Comparison of ENCODE assay signal across 1 cellular context in genomic region chr16:66516808-66517585, GRCh38.
A peak's percentile ranks its signal among the peaks of the same experiment; 100 is the strongest.
TF ChIP-seq lines count a peak whose summit lies in the region.

No MANE protein-coding gene starts in this region.

TF ChIP-seq in K562, 482 proteins besides CTCF, POLR2A, EP300 and RAD21 (continued from another document and continues in another):
- TF ChIP-seq AFF1 (IDR thresholded peaks at IDR 0.05; ENCODE audit: low read depth in 1 of 2, partially characterized antibody in 2 of 2): peak; percentile 34 to 45
- peak in 1 of 2 experiments; percentile 70; a peak in 2 of 4 replicates for TF ChIP-seq RCOR1 (IDR thresholded peaks at IDR 0.05; ENCODE audit: borderline replicate concordance in 1 of 2, low read depth in 2 of 2, low read length in 2 of 2)
- peak; percentile 10; the same call in 1 of the 2 replicates for TF ChIP-seq DMBX1 (CRISPR knock-in tag; IDR thresholded peaks at IDR 0.05; ENCODE audit: borderline replicate concordance)
- peak; percentile 97 for TF ChIP-seq FOSL1 (tag; conservative IDR thresholded peaks at IDR 0.05)
- peak in 1 of 2 experiments; percentile 71; a peak in 1 of 4 replicates for TF ChIP-seq ARNT (IDR thresholded peaks at IDR 0.05)
- 0 out of 2 replicates have a peak, but pooled peaks have one; percentile 50 for TF ChIP-seq ZBTB9 (CRISPR knock-in tag; IDR thresholded peaks at IDR 0.05)
- TF ChIP-seq BHLHE40 (IDR thresholded peaks at IDR 0.05; ENCODE audit: low read length): peak; percentile 18; the same call in 1 of the 2 replicates
- TF ChIP-seq ZNF830 (CRISPR knock-in tag; IDR thresholded peaks at IDR 0.05): no peak
- peak; percentile 77 for TF ChIP-seq SMARCA4 (IDR thresholded peaks at IDR 0.05)
- peak; percentile 70; the same call in 1 of the 2 replicates for TF ChIP-seq ZNF395 (CRISPR knock-in tag; IDR thresholded peaks at IDR 0.05)
- peak; percentile 45 for TF ChIP-seq SMARCB1 (IDR thresholded peaks at IDR 0.05; ENCODE audit: insufficient read length, low read depth)
- TF ChIP-seq CBFA2T2 (conservative IDR thresholded peaks at IDR 0.05): peak; percentile 54
- peak; percentile 97 to 98 for TF ChIP-seq MNT (conservative IDR thresholded peaks at IDR 0.05)
- TF ChIP-seq CHD7 (IDR thresholded peaks at IDR 0.05; ENCODE audit: low read depth, low read length): no peak
- no peak for TF ChIP-seq ZMIZ1 (IDR thresholded peaks at IDR 0.05; ENCODE audit: low read depth in 2 of 2, low read length in 2 of 2)
- TF ChIP-seq ETV6 (IDR thresholded peaks at IDR 0.05; ENCODE audit: borderline replicate concordance in 1 of 2, low read depth in 2 of 2, low read length in 1 of 2): peak in 1 of 2 experiments; percentile 36; a peak in 1 of 4 replicates
- TF ChIP-seq ETV6 (CRISPR knock-in tag; IDR thresholded peaks at IDR 0.05; ENCODE audit: borderline replicate concordance): no peak
- peak; percentile 81 to 95 for TF ChIP-seq MAZ (CRISPR knock-in tag; conservative IDR thresholded peaks at IDR 0.05 in 1 of 2, IDR thresholded peaks at IDR 0.05 in 1 of 2)
- TF ChIP-seq ADNP (tag; IDR thresholded peaks at IDR 0.05): no peak
- TF ChIP-seq TBP (optimal IDR thresholded peaks at IDR 0.05; ENCODE audit: low read depth, low read length): peak; percentile 65
- peak; percentile 82; the same call in 1 of the 2 replicates for TF ChIP-seq CREB3 (tag; conservative IDR thresholded peaks at IDR 0.05; ENCODE audit: low read depth)
- no peak; the same call in 1 of the 2 replicates for TF ChIP-seq ZNF740 (CRISPR knock-in tag; IDR thresholded peaks at IDR 0.05)
- TF ChIP-seq ZNF740 (tag; IDR thresholded peaks at IDR 0.05): 0 out of 4 replicates have a peak, but pooled peaks of 1 of the 2 experiments have one; percentile 22
- TF ChIP-seq ELF4 (CRISPR knock-in tag; IDR thresholded peaks at IDR 0.05): 0 out of 2 replicates have a peak, but pooled peaks have one; percentile 81
- TF ChIP-seq ZBTB8A (IDR thresholded peaks at IDR 0.05; ENCODE audit: partially characterized antibody): no peak
- peak; percentile 73 for TF ChIP-seq CBFA2T3 (IDR thresholded peaks at IDR 0.05)
- no peak for TF ChIP-seq EWSR1 (IDR thresholded peaks at IDR 0.05; ENCODE audit: borderline replicate concordance, low read depth, partially characterized antibody)
